Comparison of ENCODE assay signal across 8 cellular contexts in genomic region chr18:45967007-45967706, GRCh38. TPM values are rescaled to one million over a fixed set of nuclear protein-coding genes. Genes with fewer than 3 reads are reported as not detected.
A peak's percentile ranks its signal among the peaks of the same experiment; 100 is the strongest.
DNase-seq lines count a peak whose midpoint lies in the region; ATAC-seq, FAIRE-seq and TF ChIP-seq lines count a peak whose summit lies in the region.

EPG5 (minus strand) TSS chr18:45967329; CDS start chr18:45967239, 90 bp downstream.

- H3K27ac ChIP-seq in body of pancreas = peak within 1 kb of the TSS; percentile 73 to 88 (median 84)

- DNase-seq in NCI-H2107 treated with DMSO at 0.1 percent for 48 hours (lab: John Stamatoyannopoulos, UW; ENCODE audit: unreplicated experiment) (peak; percentile 93), body of pancreas (peak; percentile 96 to 99 (median 97)), iPS DF 4.7 (ENCODE audit: extremely low read depth, low spot score) (peak; percentile 81), sciatic nerve (ENCODE audit: low spot score) (peak; percentile 96)

- H3K4me3 ChIP-seq in body of pancreas = peak within 1 kb of the TSS; percentile 70

- FAIRE-seq in A204.1 (lab: Jason Lieb, UNC) (peak; percentile 65), TTC549 (lab: Jason Lieb, UNC) (peak; percentile 55)

- H3K36me3 ChIP-seq in body of pancreas (replicated peaks in 1 of 2; ENCODE audit: insufficient read depth in 1 of 2, low read depth in 2 of 2) = no peaks in the 10 kb centered on the region

- TF ChIP-seq POLR2A in body of pancreas (IDR thresholded peaks at IDR 0.05) = peak; percentile 38 to 78 (median 74)

- intact Hi-C loops in body of pancreas (cut with DNase I) (no loop called here), sciatic nerve (cut with DNase I) (no loop called here)

- TF ChIP-seq CTCF in body of pancreas (IDR thresholded peaks at IDR 0.05) = no peak

- H3K9me3 ChIP-seq in body of pancreas = no peaks in the 10 kb centered on the region

- peaks cover 18% of the 10 kb centered on the region for H3K4me1 ChIP-seq in body of pancreas

- H3K27me3 ChIP-seq in body of pancreas = no peaks in the 10 kb centered on the region

- peak; percentile 94 for ATAC-seq in GM18858 (IDR thresholded peaks at IDR 0.05; ENCODE audit: unreplicated experiment)
- peak; percentile 96 for ATAC-seq in HG03066 (IDR thresholded peaks at IDR 0.05; ENCODE audit: low read depth, unreplicated experiment)
- ATAC-seq in body of pancreas = peak; percentile 100
- peak; percentile 100 for ATAC-seq in sciatic nerve

- 0% methylated on average over 23 to 50 of the region's 50 CpGs for WGBS in body of pancreas, 2 donors

RNA-seq across cellular contexts. Expression of gene EPG5, which starts in this region (rescaled TPM):
- 10 to 100 TPM; 13.2 to 14.5 TPM for total RNA-seq in body of pancreas
- total RNA-seq in sciatic nerve = 40.3 TPM

Comparison
In these comparisons a context has a peak if more than half of its experiments do, and no peak if none do; other contexts are left out.
1. Peak in every context shown above with its lines: DNase-seq, ATAC-seq, H3K4me3 ChIP-seq and H3K27ac ChIP-seq.